ENCODE assay signal across 18 cellular contexts in the genomic region with DNA sequence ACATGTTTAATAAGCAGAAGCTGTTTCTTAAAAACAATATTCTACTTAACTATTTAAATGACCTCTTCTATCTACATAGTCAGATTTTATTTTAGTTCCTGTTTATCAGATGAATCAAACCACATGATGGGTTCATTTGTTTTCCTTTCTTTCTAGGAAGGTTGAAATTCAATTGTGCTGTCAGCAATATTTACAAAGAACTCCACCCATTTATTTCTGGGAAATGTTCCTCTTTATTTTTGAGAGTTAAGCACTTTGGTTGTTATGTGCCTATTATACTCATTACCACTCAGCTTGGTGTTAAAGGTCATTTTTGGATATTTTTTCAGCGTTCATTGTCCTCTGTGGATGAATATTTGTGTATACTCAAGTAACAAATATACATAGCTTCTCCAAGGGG.
"Had no signal": no experiment of that assay in that cellular context is flagged by ENCODE, and none has a peak within 500 bp of the region (broad histone marks: within the 10 kb centered on the region; RNA-seq: fewer than 3 reads in every experiment).

No MANE protein-coding gene starts in this region.

- H3K4me1 ChIP-seq: esophagus muscularis mucosa, neural progenitor cell had no signal

- H3K9me3 ChIP-seq: esophagus muscularis mucosa had no signal

- DNase-seq: activated CD4-positive, alpha-beta T cell treated with anti-CD3 and anti-CD28 coated beads, Interleukin-2, amount 50 U/mL, for 1 hour; activated CD8-positive, alpha-beta T cell treated with anti-CD3 and anti-CD28 coated beads, Interleukin-2, amount 10 ng/mL, durations not matched to agents 7 days and 5 days; aorta; dermis blood vessel endothelial cell; effector memory CD4-positive, alpha-beta T cell; head of caudate nucleus; hypothalamus; left cardiac atrium; naive thymus-derived CD8-positive, alpha-beta T cell; retina; stimulated activated CD4-positive, alpha-beta T cell treated with anti-CD3 and anti-CD28 coated beads, Interleukin-12 subunit alpha, Interleukin-12 subunit beta, amount 100 ng/mL, for 4 hours; stimulated activated CD4-positive, alpha-beta T cell treated with anti-CD3 and anti-CD28 coated beads, Interleukin-4, amount 100 ng/mL, for 4 hours; stimulated activated naive CD8-positive, alpha-beta T cell treated with anti-CD3 and anti-CD28 coated beads, Interleukin-15, Interleukin-2, amounts not matched to agents 100 U/mL and 50 U/mL, for 24 hours had no signal

- ATAC-seq: activated CD4-positive, CD25-positive, alpha-beta regulatory T cell treated with anti-CD3 and anti-CD28 coated beads, Interleukin-2, amount 50 U/mL, for 24 hours; activated CD8-positive, alpha-beta T cell treated with anti-CD3 and anti-CD28 coated beads, Interleukin-2, amount 10 ng/mL, durations not matched to agents 7 days and 5 days; activated naive CD4-positive, alpha-beta T cell treated with anti-CD3 and anti-CD28 coated beads, Interleukin-2, amount 50 U/mL, for 72 hours; naive thymus-derived CD8-positive, alpha-beta T cell; stimulated activated naive CD8-positive, alpha-beta T cell treated with anti-CD3 and anti-CD28 coated beads, Interleukin-15, Interleukin-2, amounts not matched to agents 100 U/mL and 50 U/mL, for 24 hours had no signal

- H3K27ac ChIP-seq: esophagus muscularis mucosa, neural progenitor cell, VCaP had no signal

- H3K36me3 ChIP-seq: esophagus muscularis mucosa, neural progenitor cell had no signal

- H3K27me3 ChIP-seq: esophagus muscularis mucosa, neural progenitor cell had no signal

- H3K4me3 ChIP-seq: esophagus muscularis mucosa, neural progenitor cell had no signal
